ENCODE assay signal across 8 cellular contexts in the genomic region with DNA sequence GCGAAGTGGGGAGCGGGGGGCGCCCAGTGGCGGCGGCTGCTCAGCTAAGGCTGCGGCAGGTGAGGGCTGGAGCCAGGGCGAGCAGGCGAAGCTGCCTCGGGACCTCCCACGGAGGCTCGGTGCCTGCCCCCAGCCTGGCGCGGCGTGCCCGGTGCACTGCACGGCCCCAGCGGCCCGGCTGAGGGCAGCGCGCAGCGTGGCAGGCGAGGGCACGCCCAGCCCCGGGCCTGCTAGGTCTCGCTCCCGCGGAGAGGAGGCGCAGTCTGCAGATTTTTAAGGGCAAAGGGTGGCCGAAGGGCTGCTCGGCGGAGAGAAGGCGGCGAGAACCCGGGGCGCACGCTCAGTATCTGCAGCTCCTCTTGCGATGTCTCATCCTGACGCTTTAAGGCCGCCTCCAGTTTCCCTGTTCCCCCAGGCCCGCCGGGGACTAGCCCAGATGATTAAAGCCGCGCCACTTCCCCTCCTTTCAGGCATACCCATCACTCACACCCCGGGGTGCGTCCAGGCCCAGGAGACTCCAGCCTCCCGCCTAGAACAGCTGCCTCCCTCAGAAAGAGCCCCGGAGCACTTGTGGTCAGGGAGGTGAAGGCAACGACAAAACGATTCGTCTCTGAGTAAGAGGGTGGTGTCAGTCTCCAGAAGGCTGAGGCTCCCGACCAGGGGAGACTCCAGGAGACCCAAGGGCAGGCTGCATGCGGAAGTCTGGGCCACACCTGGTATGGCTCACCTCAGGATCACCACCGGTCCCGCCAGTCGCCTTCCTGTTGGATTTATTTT. TPM values are rescaled to one million over a fixed set of nuclear protein-coding genes. Genes with fewer than 3 reads are reported as not detected.
DNase-seq lines count a peak whose midpoint lies in the region; ATAC-seq and TF ChIP-seq lines count a peak whose summit lies in the region.

A gene with protein sequence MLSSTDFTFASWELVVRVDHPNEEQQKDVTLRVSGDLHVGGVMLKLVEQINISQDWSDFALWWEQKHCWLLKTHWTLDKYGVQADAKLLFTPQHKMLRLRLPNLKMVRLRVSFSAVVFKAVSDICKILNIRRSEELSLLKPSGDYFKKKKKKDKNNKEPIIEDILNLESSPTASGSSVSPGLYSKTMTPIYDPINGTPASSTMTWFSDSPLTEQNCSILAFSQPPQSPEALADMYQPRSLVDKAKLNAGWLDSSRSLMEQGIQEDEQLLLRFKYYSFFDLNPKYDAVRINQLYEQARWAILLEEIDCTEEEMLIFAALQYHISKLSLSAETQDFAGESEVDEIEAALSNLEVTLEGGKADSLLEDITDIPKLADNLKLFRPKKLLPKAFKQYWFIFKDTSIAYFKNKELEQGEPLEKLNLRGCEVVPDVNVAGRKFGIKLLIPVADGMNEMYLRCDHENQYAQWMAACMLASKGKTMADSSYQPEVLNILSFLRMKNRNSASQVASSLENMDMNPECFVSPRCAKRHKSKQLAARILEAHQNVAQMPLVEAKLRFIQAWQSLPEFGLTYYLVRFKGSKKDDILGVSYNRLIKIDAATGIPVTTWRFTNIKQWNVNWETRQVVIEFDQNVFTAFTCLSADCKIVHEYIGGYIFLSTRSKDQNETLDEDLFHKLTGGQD (minus strand): TSS at position 158 of the 777 bp plus-strand sequence. CDS start 3,476 bp downstream, outside the sequence.

- peak within 1 kb of the TSS; percentile 21 to 70 (median 61) for H3K4me3 Mint-ChIP-seq in naive thymus-derived CD4-positive, alpha-beta T cell
- H3K4me3 Mint-ChIP-seq in type B pancreatic cell: peak within 1 kb of the TSS; percentile 88

- peaks cover 12% of the 10 kb centered on the region for H3K36me3 ChIP-seq in HAP-1 (replicated peaks)
- H3K36me3 ChIP-seq in naive thymus-derived CD4-positive, alpha-beta T cell (ENCODE audit: control insufficient read depth in 2 of 3, insufficient read depth in 3 of 3, low read length in 3 of 3): no peaks in the 10 kb centered on the region

- H3K4me3 ChIP-seq in HAP-1: peak within 1 kb of the TSS; percentile 42
- H3K4me3 ChIP-seq in naive thymus-derived CD4-positive, alpha-beta T cell (ENCODE audit: low read length): no peak within 1 kb of the TSS

- H3K36me3 Mint-ChIP-seq in naive thymus-derived CD4-positive, alpha-beta T cell: no peaks in the 10 kb centered on the region
- peaks cover 5% of the 10 kb centered on the region for H3K36me3 Mint-ChIP-seq in type B pancreatic cell

- no peaks in the 10 kb centered on the region for H3K27me3 ChIP-seq in HAP-1 (ENCODE audit: low read depth)
- H3K27me3 ChIP-seq in naive thymus-derived CD4-positive, alpha-beta T cell (ENCODE audit: control insufficient read depth in 2 of 2, insufficient read depth in 2 of 2, low read length in 2 of 2): peaks cover 0 to 5% of the 10 kb centered on the region in 2 donors

- in situ Hi-C loops in HAP-1 (cut with MboI; ENCODE audit: low sequenced_read_pairs): no loop called here

- DNase-seq in ELF-1 (ENCODE audit: low read depth, low spot score) (peak; percentile 70), HAP-1 (ENCODE audit: low spot score in 2 of 2) (peak; percentile 62 to 83), NCI-H1930 (lab: John Stamatoyannopoulos, UW) (peak; percentile 59 to 68), fibroblast of gingiva (ENCODE audit: low read depth) (peak; percentile 71), type B pancreatic cell (ENCODE audit: extremely low spot score, unreplicated experiment) (peak; percentile 77), activated gamma-delta T cell treated with Interleukin-2 at 50 U/mL for 16 hours (no peak)
- peak; percentile 48 to 59 for DNase-seq in activated CD4-positive, alpha-beta T cell treated with anti-CD3 and anti-CD28 coated beads, Interleukin-2, amount 50 U/mL, for 48 hours
- peak in 1 of 9 donors; percentile 33 for DNase-seq in naive thymus-derived CD4-positive, alpha-beta T cell

- peaks cover 0 to 13% (median 10%) of the 10 kb centered on the region in 7 donors for H3K4me1 Mint-ChIP-seq in naive thymus-derived CD4-positive, alpha-beta T cell
- peaks cover 4% of the 10 kb centered on the region for H3K4me1 Mint-ChIP-seq in type B pancreatic cell (ENCODE audit: unreplicated experiment)

- peak; percentile 47 for ATAC-seq in naive thymus-derived CD4-positive, alpha-beta T cell

- H3K27ac ChIP-seq in naive thymus-derived CD4-positive, alpha-beta T cell (ENCODE audit: low read depth, low read length): no peak within 1 kb of the TSS

- TF ChIP-seq CTCF in type B pancreatic cell (conservative IDR thresholded peaks at IDR 0.05): peak; percentile 36

- H3K27ac Mint-ChIP-seq in naive thymus-derived CD4-positive, alpha-beta T cell: no peak within 1 kb of the TSS
- H3K27ac Mint-ChIP-seq in type B pancreatic cell: peak within 1 kb of the TSS; percentile 68

- H3K4me1 ChIP-seq in HAP-1: peaks cover 37% of the 10 kb centered on the region
- H3K4me1 ChIP-seq in naive thymus-derived CD4-positive, alpha-beta T cell (ENCODE audit: control insufficient read depth in 2 of 2, insufficient read depth in 2 of 2, low read length in 2 of 2): no peaks in the 10 kb centered on the region

- H3K9me3 ChIP-seq in HAP-1: no peaks in the 10 kb centered on the region
- no peaks in the 10 kb centered on the region for H3K9me3 ChIP-seq in naive thymus-derived CD4-positive, alpha-beta T cell (ENCODE audit: control insufficient read depth in 2 of 3, low read length in 3 of 3)

- intact Hi-C loops in naive thymus-derived CD4-positive, alpha-beta T cell (cut with micrococcal nuclease): no loop called here

- CTCF ChIA-PET in naive thymus-derived CD4-positive, alpha-beta T cell (lab: Charles Lee): no interaction called here

- H3K9me3 Mint-ChIP-seq in naive thymus-derived CD4-positive, alpha-beta T cell: peaks cover 0 to 4% (median 0%) of the 10 kb centered on the region in 11 donors
- H3K9me3 Mint-ChIP-seq in type B pancreatic cell: peaks cover 4% of the 10 kb centered on the region

- H3K27me3 Mint-ChIP-seq in naive thymus-derived CD4-positive, alpha-beta T cell: peaks cover 41 to 69% (median 65%) of the 10 kb centered on the region in 5 donors
- peaks cover 30% of the 10 kb centered on the region for H3K27me3 Mint-ChIP-seq in type B pancreatic cell

- POLR2A ChIA-PET in naive thymus-derived CD4-positive, alpha-beta T cell (lab: Charles Lee): no interaction called here

RNA-seq across cellular contexts. Expression of the gene that starts here (rescaled TPM):
- under 1 TPM in 1 of 5 experiments, not detected in 4; 0.17 TPM for total RNA-seq in naive thymus-derived CD4-positive, alpha-beta T cell
- not detected for polyA plus RNA-seq in naive thymus-derived CD4-positive, alpha-beta T cell
- total RNA-seq in type B pancreatic cell (ENCODE audit: low replicate concordance): 7.1 and 11.5 TPM in 2 replicates

Comparison
In these comparisons a context has a peak if more than half of its experiments do, and no peak if none do; other contexts are left out.
1. Peak in ATAC-seq in naive thymus-derived CD4-positive, alpha-beta T cell; RNA of the gene not detected or under 1 TPM.